Comparison of ENCODE assay signal across 18 cellular contexts in the genomic region with DNA sequence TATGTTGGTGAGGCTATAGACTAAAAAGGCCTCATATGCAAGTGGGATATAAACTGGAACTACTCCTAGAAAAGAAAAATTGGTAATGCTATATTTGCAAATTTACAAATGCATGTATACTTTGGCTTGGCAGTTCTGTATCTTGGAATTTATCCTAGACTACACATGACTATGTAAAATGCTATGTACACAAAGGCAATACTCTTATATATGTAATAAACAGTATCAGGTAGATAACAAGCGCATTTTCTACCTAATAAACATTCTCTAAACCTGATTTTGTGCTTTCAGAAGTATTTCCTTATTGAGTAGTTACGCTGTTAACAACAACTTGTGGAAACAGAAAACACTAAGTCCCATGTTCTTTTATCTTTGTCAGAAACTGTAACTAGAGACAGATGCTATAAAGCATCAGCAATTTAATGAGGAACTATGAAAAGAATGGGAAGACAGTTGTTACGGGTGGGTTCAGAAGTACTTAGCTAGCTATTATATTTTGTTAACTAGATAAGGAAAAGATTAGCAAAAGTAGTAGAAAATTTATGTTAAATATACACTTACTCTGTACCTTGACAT.
DNase-seq lines count a peak whose midpoint lies in the region; ATAC-seq, FAIRE-seq and TF ChIP-seq lines count a peak whose summit lies in the region.
"Had no signal": no experiment of that assay in that cellular context is flagged by ENCODE, and none has a peak within 500 bp of the region (broad histone marks: within the 10 kb centered on the region; RNA-seq: fewer than 3 reads in every experiment).

No MANE protein-coding gene starts in this region.

- no peak overlapping the region for H3K27ac ChIP-seq in HEK293 (ENCODE audit: extremely low read depth, low read depth, low read length)
- H3K27ac ChIP-seq in small intestine (ENCODE audit: low read depth in 1 of 2, low read length in 1 of 2) = no peak overlapping the region
- H3K27ac ChIP-seq: RWPE1 had no signal

- FAIRE-seq in small intestine (lab: Jason Lieb, UNC) = no peak
- FAIRE-seq: GM12892, GM18507 had no signal

- POLR2A ChIA-PET in HEK293 (lab: Yijun Ruan, JAX) = no interaction called here
- POLR2A ChIA-PET in activated CD8-positive, alpha-beta T cell treated with anti-CD3 and anti-CD28 coated beads, Interleukin-2, amount 10 ng/mL, durations not matched to agents 7 days and 5 days (lab: Charles Lee) = interaction anchor here (0.7 kb wide), 1 partner anchor 100 kb away, joined by 3 read pairs; no protein-coding TSS in a partner anchor

- CTCF ChIA-PET in HEK293 (lab: Yijun Ruan, JAX) = interaction anchor here (0.7 kb wide), 1 partner anchor 1384 kb away, joined by 3 read pairs; no protein-coding TSS in a partner anchor
- CTCF ChIA-PET in activated CD8-positive, alpha-beta T cell treated with anti-CD3 and anti-CD28 coated beads, Interleukin-2, amount 10 ng/mL, durations not matched to agents 7 days and 5 days (lab: Charles Lee) = interaction anchor here (1.9 kb wide), 1 partner anchor 13 kb away, joined by 5 read pairs; no protein-coding TSS in a partner anchor

- ATAC-seq in mucosa of descending colon (peak; percentile 86), GM18498 (IDR thresholded peaks at IDR 0.05; ENCODE audit: unreplicated experiment) (no peak)
- ATAC-seq in activated CD8-positive, alpha-beta T cell treated with anti-CD3 and anti-CD28 coated beads, Interleukin-2, amount 10 ng/mL, durations not matched to agents 7 days and 5 days = no peak
- ATAC-seq: GM23338 had no signal

- H3K27me3 Mint-ChIP-seq in chondrocyte (ENCODE audit: low read depth) = no peaks in the 10 kb centered on the region
- no peaks in the 10 kb centered on the region for H3K27me3 Mint-ChIP-seq in activated CD8-positive, alpha-beta T cell treated with anti-CD3 and anti-CD28 coated beads, Interleukin-2, amount 10 ng/mL, durations not matched to agents 7 days and 5 days (ENCODE audit: low read depth)
- H3K27me3 Mint-ChIP-seq: CD4-positive, CD25-positive, alpha-beta regulatory T cell had no signal

- DNase-seq in chondrocyte (ENCODE audit: low spot score) (no peak), mucosa of descending colon (no peak), small intestine (peak; percentile 32), NCI-H446 (lab: John Stamatoyannopoulos, UW) (no peak)
- DNase-seq in activated CD8-positive, alpha-beta T cell treated with anti-CD3 and anti-CD28 coated beads, Interleukin-2, amount 10 ng/mL, durations not matched to agents 7 days and 5 days = no peak
- DNase-seq: Caco-2; CD4-positive, CD25-positive, alpha-beta regulatory T cell; Karpas-422; NCI-H1694 treated with DMSO at 0.1 percent for 48 hours; NCI-H69; SHP77 treated with DMSO at 0.1 percent for 48 hours had no signal

- no peak overlapping the region for H3K4me3 ChIP-seq in HEK293 (ENCODE audit: low read depth, low read length)
- no peak overlapping the region for H3K4me3 ChIP-seq in mucosa of descending colon
- no peak overlapping the region for H3K4me3 ChIP-seq in small intestine (ENCODE audit: low read depth in 1 of 2, low read length in 2 of 2)
- H3K4me3 ChIP-seq: GM23338, HAP-1 had no signal

- H3K9me3 Mint-ChIP-seq in chondrocyte (ENCODE audit: low read depth) = no peaks in the 10 kb centered on the region
- no peaks in the 10 kb centered on the region for H3K9me3 Mint-ChIP-seq in activated CD8-positive, alpha-beta T cell treated with anti-CD3 and anti-CD28 coated beads, Interleukin-2, amount 10 ng/mL, durations not matched to agents 7 days and 5 days (ENCODE audit: insufficient read depth)
- H3K9me3 Mint-ChIP-seq: CD4-positive, CD25-positive, alpha-beta regulatory T cell; GM23338 had no signal

- peaks cover 0 to 4% of the 10 kb centered on the region in 2 experiments; a peak in 2 of 3 replicates for H3K36me3 ChIP-seq in HEK293 (ENCODE audit: control insufficient read depth in 2 of 2, insufficient read depth in 1 of 2, low read length in 2 of 2)
- H3K36me3 ChIP-seq in mucosa of descending colon (ENCODE audit: low read depth) = no peaks in the 10 kb centered on the region
- peaks cover 0 to 2% of the 10 kb centered on the region in 2 donors for H3K36me3 ChIP-seq in small intestine (ENCODE audit: control insufficient read depth in 2 of 2, insufficient read depth in 2 of 2, low read length in 2 of 2)
- H3K36me3 ChIP-seq: HAP-1 had no signal

- H3K27me3 ChIP-seq in small intestine (ENCODE audit: control insufficient read depth in 2 of 2, insufficient read depth in 2 of 2, low read length in 2 of 2) = no peaks in the 10 kb centered on the region

- 21 to 62% (median 44%) methylated on average over 3 of the region's 3 CpGs for WGBS in small intestine, 3 donors

- TF ChIP-seq CTCF in HEK293 (tag by site-specific recombination; IDR thresholded peaks at IDR 0.05) (no peak), chondrocyte (IDR thresholded peaks at IDR 0.05) (no peak), mucosa of descending colon (IDR thresholded peaks at IDR 0.05) (no peak)

- H3K27ac Mint-ChIP-seq in chondrocyte (ENCODE audit: unreplicated experiment) = peak overlapping the region; percentile 70
- no peak overlapping the region for H3K27ac Mint-ChIP-seq in activated CD8-positive, alpha-beta T cell treated with anti-CD3 and anti-CD28 coated beads, Interleukin-2, amount 10 ng/mL, durations not matched to agents 7 days and 5 days
- H3K27ac Mint-ChIP-seq: CD4-positive, CD25-positive, alpha-beta regulatory T cell; GM23338 had no signal

- H3K4me1 ChIP-seq in HEK293 (ENCODE audit: control insufficient read depth, insufficient read depth, low read length) = no peaks in the 10 kb centered on the region
- H3K4me1 ChIP-seq in mucosa of descending colon (ENCODE audit: low read depth) = peaks cover 6% of the 10 kb centered on the region
- no peaks in the 10 kb centered on the region for H3K4me1 ChIP-seq in small intestine (ENCODE audit: control insufficient read depth in 2 of 2, insufficient read depth in 1 of 2, low read depth in 1 of 2, low read length in 1 of 2)
- H3K4me1 ChIP-seq: Caco-2, HAP-1 had no signal

- intact Hi-C loops in mucosa of descending colon (cut with DNase I, micrococcal nuclease) = no loop called here

- H3K4me1 Mint-ChIP-seq in chondrocyte (ENCODE audit: low read depth) = peaks cover 35% of the 10 kb centered on the region
- no peaks in the 10 kb centered on the region for H3K4me1 Mint-ChIP-seq in activated CD8-positive, alpha-beta T cell treated with anti-CD3 and anti-CD28 coated beads, Interleukin-2, amount 10 ng/mL, durations not matched to agents 7 days and 5 days (ENCODE audit: low read depth)

- H3K9me3 ChIP-seq in HEK293 (ENCODE audit: control insufficient read depth, insufficient read depth, low read depth, low read length) (no peaks in the 10 kb centered on the region), mucosa of descending colon (no peaks in the 10 kb centered on the region), small intestine (ENCODE audit: control insufficient read depth, low read depth) (no peaks in the 10 kb centered on the region)
- H3K9me3 ChIP-seq: Caco-2, HAP-1 had no signal

- no peak overlapping the region for H3K4me3 Mint-ChIP-seq in chondrocyte (ENCODE audit: unreplicated experiment)
- no peak overlapping the region for H3K4me3 Mint-ChIP-seq in activated CD8-positive, alpha-beta T cell treated with anti-CD3 and anti-CD28 coated beads, Interleukin-2, amount 10 ng/mL, durations not matched to agents 7 days and 5 days
- H3K4me3 Mint-ChIP-seq: CD4-positive, CD25-positive, alpha-beta regulatory T cell; GM23338 had no signal

- H3K36me3 Mint-ChIP-seq in chondrocyte (ENCODE audit: low read depth) = peaks cover 3% of the 10 kb centered on the region
- no peaks in the 10 kb centered on the region for H3K36me3 Mint-ChIP-seq in activated CD8-positive, alpha-beta T cell treated with anti-CD3 and anti-CD28 coated beads, Interleukin-2, amount 10 ng/mL, durations not matched to agents 7 days and 5 days (ENCODE audit: low read depth)

TF ChIP-seq in HEK293, 187 proteins besides CTCF, POLR2A, EP300 and RAD21:
- TF ChIP-seq ZNF76 (tag by site-specific recombination; IDR thresholded peaks at IDR 0.05; ENCODE audit: borderline replicate concordance, low read depth) = no peak
- TF ChIP-seq, protein P1, sequence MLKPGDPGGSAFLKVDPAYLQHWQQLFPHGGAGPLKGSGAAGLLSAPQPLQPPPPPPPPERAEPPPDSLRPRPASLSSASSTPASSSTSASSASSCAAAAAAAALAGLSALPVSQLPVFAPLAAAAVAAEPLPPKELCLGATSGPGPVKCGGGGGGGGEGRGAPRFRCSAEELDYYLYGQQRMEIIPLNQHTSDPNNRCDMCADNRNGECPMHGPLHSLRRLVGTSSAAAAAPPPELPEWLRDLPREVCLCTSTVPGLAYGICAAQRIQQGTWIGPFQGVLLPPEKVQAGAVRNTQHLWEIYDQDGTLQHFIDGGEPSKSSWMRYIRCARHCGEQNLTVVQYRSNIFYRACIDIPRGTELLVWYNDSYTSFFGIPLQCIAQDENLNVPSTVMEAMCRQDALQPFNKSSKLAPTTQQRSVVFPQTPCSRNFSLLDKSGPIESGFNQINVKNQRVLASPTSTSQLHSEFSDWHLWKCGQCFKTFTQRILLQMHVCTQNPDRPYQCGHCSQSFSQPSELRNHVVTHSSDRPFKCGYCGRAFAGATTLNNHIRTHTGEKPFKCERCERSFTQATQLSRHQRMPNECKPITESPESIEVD (tag by site-specific recombination; IDR thresholded peaks at IDR 0.05) = peak; percentile 58
- TF ChIP-seq ZBTB48 (tag by site-specific recombination; IDR thresholded peaks at IDR 0.05) = no peak
- TF ChIP-seq, protein P2, sequence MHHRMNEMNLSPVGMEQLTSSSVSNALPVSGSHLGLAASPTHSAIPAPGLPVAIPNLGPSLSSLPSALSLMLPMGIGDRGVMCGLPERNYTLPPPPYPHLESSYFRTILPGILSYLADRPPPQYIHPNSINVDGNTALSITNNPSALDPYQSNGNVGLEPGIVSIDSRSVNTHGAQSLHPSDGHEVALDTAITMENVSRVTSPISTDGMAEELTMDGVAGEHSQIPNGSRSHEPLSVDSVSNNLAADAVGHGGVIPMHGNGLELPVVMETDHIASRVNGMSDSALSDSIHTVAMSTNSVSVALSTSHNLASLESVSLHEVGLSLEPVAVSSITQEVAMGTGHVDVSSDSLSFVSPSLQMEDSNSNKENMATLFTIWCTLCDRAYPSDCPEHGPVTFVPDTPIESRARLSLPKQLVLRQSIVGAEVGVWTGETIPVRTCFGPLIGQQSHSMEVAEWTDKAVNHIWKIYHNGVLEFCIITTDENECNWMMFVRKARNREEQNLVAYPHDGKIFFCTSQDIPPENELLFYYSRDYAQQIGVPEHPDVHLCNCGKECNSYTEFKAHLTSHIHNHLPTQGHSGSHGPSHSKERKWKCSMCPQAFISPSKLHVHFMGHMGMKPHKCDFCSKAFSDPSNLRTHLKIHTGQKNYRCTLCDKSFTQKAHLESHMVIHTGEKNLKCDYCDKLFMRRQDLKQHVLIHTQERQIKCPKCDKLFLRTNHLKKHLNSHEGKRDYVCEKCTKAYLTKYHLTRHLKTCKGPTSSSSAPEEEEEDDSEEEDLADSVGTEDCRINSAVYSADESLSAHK (tag by site-specific recombination; IDR thresholded peaks at IDR 0.05) = no peak
